Comparison of ENCODE assay signal across 15 cellular contexts in the genomic region with DNA sequence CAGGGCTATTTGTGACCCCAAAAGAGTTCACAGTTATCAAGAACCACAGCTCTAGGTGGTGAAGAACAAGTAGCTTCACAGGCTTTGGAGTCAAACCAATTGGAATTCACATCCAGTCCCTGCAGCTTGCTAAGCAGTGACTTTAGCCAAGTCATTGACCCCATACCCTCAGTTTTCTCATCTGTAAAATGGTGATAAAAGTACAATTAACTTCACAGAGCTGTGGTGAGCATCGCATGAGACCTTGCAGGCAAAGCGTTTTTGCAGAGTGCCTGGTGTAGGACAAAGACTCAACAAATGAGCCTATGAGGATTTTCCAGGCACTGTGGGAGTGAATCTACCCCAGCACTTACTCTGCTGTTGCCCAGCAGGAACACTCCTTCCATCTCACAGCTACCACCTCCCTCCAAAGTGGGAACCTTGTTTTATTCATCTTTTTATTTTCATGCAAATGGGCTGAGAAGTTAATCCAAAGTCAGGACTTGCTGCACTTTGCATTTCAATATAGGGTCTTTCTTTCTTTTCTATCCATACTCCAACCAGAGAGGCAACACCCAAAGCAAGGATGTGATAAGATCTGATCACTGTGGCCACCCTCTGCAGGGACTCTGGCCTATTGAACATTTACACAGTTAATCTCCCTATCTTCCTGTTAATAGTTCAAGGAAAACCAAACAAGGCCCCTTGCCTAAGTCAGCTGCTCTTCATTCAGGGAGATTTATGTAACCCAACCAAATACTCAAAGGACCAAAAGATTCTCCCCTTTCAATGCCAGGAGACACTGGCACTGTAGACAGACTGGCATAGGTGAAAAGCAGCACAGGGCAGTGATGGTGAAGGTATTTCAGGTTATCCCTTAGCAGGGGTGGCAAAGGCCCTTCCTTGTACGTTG.
"Had no signal": no experiment of that assay in that cellular context is flagged by ENCODE, and none has a peak within 500 bp of the region (broad histone marks: within the 10 kb centered on the region; RNA-seq: fewer than 3 reads in every experiment).

No MANE protein-coding gene starts in this region.

- H3K27me3 Mint-ChIP-seq: activated naive CD8-positive, alpha-beta T cell; stimulated activated memory B cell treated with anti-CD40 and anti-IgM and Interleukin-4, amounts not matched to agents 10 μg/mL and 1 μg/mL and 100 μg/mL, for 72 hours had no signal

- DNase-seq: activated CD4-positive, alpha-beta T cell treated with anti-CD3 and anti-CD28 coated beads, Interleukin-2, amount 50 U/mL, for 48 hours; activated CD4-positive, CD25-positive, alpha-beta regulatory T cell treated with anti-CD3 and anti-CD28 coated beads, Interleukin-2, amount 50 U/mL, for 72 hours; activated gamma-delta T cell; activated T-cell treated with anti-CD3 and anti-CD28 coated beads, Interleukin-2, amount 50 U/mL, for 48 hours; brain microvascular endothelial cell; dermis blood vessel endothelial cell; posterior cingulate gyrus; small intestine; T-helper 1 cell had no signal

- H3K4me1 Mint-ChIP-seq: stimulated activated memory B cell treated with anti-CD40 and anti-IgM and Interleukin-4, amounts not matched to agents 10 μg/mL and 1 μg/mL and 100 μg/mL, for 72 hours had no signal

- H3K4me3 Mint-ChIP-seq: activated naive CD8-positive, alpha-beta T cell; stimulated activated memory B cell treated with anti-CD40 and anti-IgM and Interleukin-4, amounts not matched to agents 10 μg/mL and 1 μg/mL and 100 μg/mL, for 72 hours had no signal

- H3K9me3 ChIP-seq: esophagus muscularis mucosa, right atrium auricular region, tibial nerve, vagina had no signal

- H3K27me3 ChIP-seq: brain microvascular endothelial cell, esophagus muscularis mucosa, right atrium auricular region, tibial nerve, vagina had no signal

- H3K27ac ChIP-seq: brain microvascular endothelial cell, esophagus muscularis mucosa, right atrium auricular region, tibial nerve, vagina had no signal

- H3K9me3 Mint-ChIP-seq: stimulated activated memory B cell treated with anti-CD40 and anti-IgM and Interleukin-4, amounts not matched to agents 10 μg/mL and 1 μg/mL and 100 μg/mL, for 72 hours had no signal

- H3K4me1 ChIP-seq: right atrium auricular region, vagina had no signal

- H3K27ac Mint-ChIP-seq: activated naive CD8-positive, alpha-beta T cell; stimulated activated memory B cell treated with anti-CD40 and anti-IgM and Interleukin-4, amounts not matched to agents 10 μg/mL and 1 μg/mL and 100 μg/mL, for 72 hours had no signal

- H3K4me3 ChIP-seq: esophagus muscularis mucosa, right atrium auricular region, tibial nerve, vagina had no signal
